ENCODE assay signal across 18 cellular contexts in genomic region chr17:49580055-49580721, GRCh38. TPM values are rescaled to one million over a fixed set of nuclear protein-coding genes. Genes with fewer than 3 reads are reported as not detected.
DNase-seq lines count a peak whose midpoint lies in the region; ATAC-seq and TF ChIP-seq lines count a peak whose summit lies in the region.
"Had no signal": no experiment of that assay in that cellular context is flagged by ENCODE, and none has a peak within 500 bp of the region (broad histone marks: within the 10 kb centered on the region; RNA-seq: fewer than 3 reads in every experiment).

No MANE protein-coding gene starts in this region.

- WGBS in heart left ventricle, 4 donors: 91 to 92% (median 92%) methylated on average over 17 to 21 of the region's 21 CpGs

- TF ChIP-seq POLR2A in heart left ventricle (IDR thresholded peaks at IDR 0.05) (no peak), gastrocnemius medialis (IDR thresholded peaks at IDR 0.05) (no peak)

- H3K36me3 ChIP-seq in heart left ventricle (no peaks in the 10 kb centered on the region), SK-N-MC (ENCODE audit: insufficient read depth, low read length) (no peaks in the 10 kb centered on the region), thoracic aorta (peaks cover 7% of the 10 kb centered on the region), gastrocnemius medialis (no peaks in the 10 kb centered on the region)

- H3K9me3 ChIP-seq in heart left ventricle (no peaks in the 10 kb centered on the region), SK-N-MC (ENCODE audit: low read depth, low read length) (no peaks in the 10 kb centered on the region), thoracic aorta (no peaks in the 10 kb centered on the region), gastrocnemius medialis (no peaks in the 10 kb centered on the region)

- DNase-seq in Right ventricle myocardium inferior (ENCODE audit: missing footprints) (peak; percentile 55), heart left ventricle (no peak), SK-N-MC (ENCODE audit: low read depth, low spot score) (no peak), fibroblast of villous mesenchyme (ENCODE audit: low read depth) (peak; percentile 24), thoracic aorta (ENCODE audit: low spot score) (no peak), gastrocnemius medialis (no peak), NCI-H2196 treated with DMSO at 0.1 percent for 48 hours (lab: John Stamatoyannopoulos, UW; ENCODE audit: unreplicated experiment) (no peak)
- DNase-seq: DMS153; KG1; NCI-H1417; NCI-H2029; NCI-H2227 treated with DMSO at 0.1 percent for 48 hours; NK-92 treated with Interleukin-12 subunit alpha and Interleukin-12 subunit beta, amount 100 ng/mL, for 24 hours; SHP77; SW 1271 had no signal

- H3K27ac ChIP-seq in heart left ventricle: peak overlapping the region in 1 of 12 donors; percentile 37
- peak overlapping the region; percentile 44 for H3K27ac ChIP-seq in SK-N-MC
- H3K27ac ChIP-seq in thoracic aorta: peak overlapping the region; percentile 95 to 100
- no peak overlapping the region for H3K27ac ChIP-seq in gastrocnemius medialis
- H3K27ac ChIP-seq: C4-2B, HL-60 had no signal

- H3K27me3 ChIP-seq in heart left ventricle (peaks cover 0 to 23% (median 0%) of the 10 kb centered on the region in 9 donors), thoracic aorta (replicated peaks; ENCODE audit: insufficient read depth) (no peaks in the 10 kb centered on the region), gastrocnemius medialis (peaks cover 0 to 4% (median 0%) of the 10 kb centered on the region in 3 donors)

- H3K4me3 ChIP-seq in heart left ventricle: no peak overlapping the region
- H3K4me3 ChIP-seq in SK-N-MC: no peak overlapping the region
- H3K4me3 ChIP-seq in fibroblast of villous mesenchyme (ENCODE audit: low read depth, low read length): no peak overlapping the region
- H3K4me3 ChIP-seq in thoracic aorta: no peak overlapping the region
- no peak overlapping the region for H3K4me3 ChIP-seq in gastrocnemius medialis

- in situ Hi-C loops in gastrocnemius medialis (cut with MboI; ENCODE audit: low sequenced_read_pairs in 4 of 4): no loop called here

- H3K9ac ChIP-seq in SK-N-MC (ENCODE audit: insufficient read length): no peak overlapping the region

- TF ChIP-seq CTCF in heart left ventricle (IDR thresholded peaks at IDR 0.05) (no peak), fibroblast of villous mesenchyme (IDR thresholded peaks at IDR 0.05; ENCODE audit: insufficient read depth, low read depth, low read length) (no peak), thoracic aorta (IDR thresholded peaks at IDR 0.05) (no peak), gastrocnemius medialis (IDR thresholded peaks at IDR 0.05 in 4 of 5, conservative IDR thresholded peaks at IDR 0.05 in 1 of 5) (no peak)

- ATAC-seq in Right ventricle myocardium inferior (no peak), heart left ventricle (no peak), thoracic aorta (ENCODE audit: insufficient number of reproducible peaks, low FRiP score, low read depth) (no peak), gastrocnemius medialis (no peak), HG02840 (IDR thresholded peaks at IDR 0.05; ENCODE audit: low FRiP score, unreplicated experiment) (no peak)

- H3K4me1 ChIP-seq in heart left ventricle (peaks cover 0 to 35% (median 18%) of the 10 kb centered on the region in 12 donors), thoracic aorta (ENCODE audit: control insufficient read depth in 1 of 2, low read depth in 2 of 2) (peaks cover 28 to 71% of the 10 kb centered on the region in 2 donors), gastrocnemius medialis (peaks cover 9 to 19% of the 10 kb centered on the region in 2 donors)

- intact Hi-C loops in Right ventricle myocardium inferior (cut with DNase I) (no loop called here), heart left ventricle (cut with DNase I) (no loop called here), gastrocnemius medialis (cut with DNase I; ENCODE audit: low total_unique reads) (no loop called here)

RNA-seq across cellular contexts. Expression of gene NXPH3, which starts 4.5 kb away (rescaled TPM):
- 4.5 TPM for total RNA-seq in Right ventricle myocardium inferior
- total RNA-seq in heart left ventricle: 1 to 10 TPM; 2.5 to 6.8 (median 4.5) TPM
- 1 to 10 TPM; 4.0 to 7.9 TPM for polyA plus RNA-seq in heart left ventricle
- total RNA-seq in fibroblast of villous mesenchyme: 0.43 and 0.97 TPM in 2 replicates
- 100 to 1,000 TPM in 1 of 2 donors, 10 to 100 TPM in 1; 61.7 to 131 TPM for total RNA-seq in thoracic aorta
- total RNA-seq in gastrocnemius medialis: 1 to 10 TPM; 1.3 to 3.0 (median 1.7) TPM

Comparison
In these comparisons a context has a peak if more than half of its experiments do, and no peak if none do; other contexts are left out.
1. DNase-seq: peak in Right ventricle myocardium inferior (single experiment) and fibroblast of villous mesenchyme (single experiment); none in heart left ventricle (0 of 5), SK-N-MC (single experiment), thoracic aorta (single experiment), gastrocnemius medialis (0 of 2) and NCI-H2196 treated with DMSO at 0.1 percent for 48 hours (single experiment).
2. H3K27ac ChIP-seq: peak in SK-N-MC (single experiment) and thoracic aorta (2 of 2); none in gastrocnemius medialis (0 of 4).
3. RNA of gene NXPH3, which starts 4.5 kb away (total RNA-seq): 61.7 to 131 TPM in thoracic aorta; 4.5 TPM in Right ventricle myocardium inferior (single experiment), 2.5 to 6.8 TPM in heart left ventricle, 1.3 to 3.0 TPM in gastrocnemius medialis and 0.43 to 0.97 TPM in fibroblast of villous mesenchyme; every median in the first group is over 4 times any median in the second.